Comparison of ENCODE assay signal across 20 cellular contexts in the genomic region with DNA sequence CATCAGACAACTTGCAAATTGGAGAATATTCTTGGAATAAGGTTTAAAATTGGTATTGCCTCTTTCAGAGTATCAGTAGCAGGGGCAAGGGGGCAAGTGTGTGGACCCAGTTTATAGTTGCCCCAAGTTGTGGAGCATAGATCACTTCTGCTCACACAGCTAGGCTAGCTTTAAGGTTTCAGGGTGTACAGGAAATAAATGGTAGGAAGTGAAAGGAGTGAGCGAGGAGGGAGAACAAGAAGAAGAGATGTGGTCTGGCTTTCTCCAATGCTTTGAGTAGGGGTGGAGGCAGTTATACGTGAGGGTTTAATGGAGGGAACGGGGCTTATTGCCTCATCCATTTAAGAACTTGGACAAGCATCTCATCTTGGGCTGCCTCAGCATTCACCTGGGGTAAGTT.
DNase-seq lines count a peak whose midpoint lies in the region; ATAC-seq and TF ChIP-seq lines count a peak whose summit lies in the region.
"Had no signal": no experiment of that assay in that cellular context is flagged by ENCODE, and none has a peak within 500 bp of the region (broad histone marks: within the 10 kb centered on the region; RNA-seq: fewer than 3 reads in every experiment).

No MANE protein-coding gene starts in this region.

- intact Hi-C loops in OCI-LY7 (cut with micrococcal nuclease; ENCODE audit: unreplicated experiment) (no loop called here), spleen (cut with DNase I; ENCODE audit: low total_unique reads) (no loop called here), left cardiac atrium (cut with DNase I) (no loop called here)

- TF ChIP-seq POLR2A in spleen (IDR thresholded peaks at IDR 0.05): no peak

- no peaks in the 10 kb centered on the region for H3K27me3 ChIP-seq in spleen (replicated peaks in 1 of 7)
- H3K27me3 ChIP-seq: BE2C had no signal

- no peak for TF ChIP-seq CTCF in OCI-LY7 (conservative IDR thresholded peaks at IDR 0.05; ENCODE audit: low read length)
- no peak for TF ChIP-seq CTCF in spleen (IDR thresholded peaks at IDR 0.05 in 8 of 11, conservative IDR thresholded peaks at IDR 0.05 in 3 of 11)

- peak overlapping the region; percentile 27 for H3K4me2 ChIP-seq in OCI-LY7 (ENCODE audit: low read length)

- ATAC-seq in HG03095 (IDR thresholded peaks at IDR 0.05; ENCODE audit: unreplicated experiment): peak; percentile 59
- ATAC-seq in left cardiac atrium: no peak
- ATAC-seq: CD8-positive, alpha-beta T cell; K562; SK-N-SH treated with all-trans-retinoic acid at 6 μM for 48 hours had no signal

- H3K36me3 ChIP-seq in OCI-LY7 (ENCODE audit: insufficient read depth, low read length) (no peaks in the 10 kb centered on the region), spleen (no peaks in the 10 kb centered on the region)
- H3K36me3 ChIP-seq: BE2C had no signal

- 58 to 77% (median 59%) methylated on average over 3 of the region's 3 CpGs for WGBS in spleen, 5 donors

- H3K9me2 ChIP-seq in OCI-LY7 (ENCODE audit: insufficient read depth, low read length): no peaks in the 10 kb centered on the region

- H2AFZ ChIP-seq in OCI-LY7 (ENCODE audit: low read length): no peak overlapping the region

- H4K20me1 ChIP-seq in OCI-LY7 (ENCODE audit: insufficient read depth, low read length): no peaks in the 10 kb centered on the region

- POLR2A ChIA-PET in OCI-LY7 (lab: Charles Lee): no interaction called here

- no peaks in the 10 kb centered on the region for H3K4me1 ChIP-seq in OCI-LY7 (ENCODE audit: insufficient read depth, low read length, poor library complexity, severe bottlenecking)
- no peaks in the 10 kb centered on the region for H3K4me1 ChIP-seq in spleen
- H3K4me1 ChIP-seq: BE2C had no signal

- H3K9me3 ChIP-seq in OCI-LY7 (ENCODE audit: low read length) (no peaks in the 10 kb centered on the region), spleen (no peaks in the 10 kb centered on the region)
- H3K9me3 ChIP-seq: BE2C had no signal

- H3K27ac ChIP-seq in OCI-LY7 (ENCODE audit: low read depth, low read length, poor library complexity, severe bottlenecking): no peak overlapping the region
- H3K27ac ChIP-seq in spleen: no peak overlapping the region

- H3K4me3 ChIP-seq in OCI-LY7 (ENCODE audit: low read depth, low read length, poor library complexity, severe bottlenecking) (no peak overlapping the region), spleen (no peak overlapping the region)
- H3K4me3 ChIP-seq: K562 had no signal

- DNase-seq in NOMO-1 treated with DMSO at 0.1 percent for 48 hours (lab: John Stamatoyannopoulos, UW; ENCODE audit: unreplicated experiment) (peak; percentile 8), NOMO-1 treated with dmso at 0.1 percent for 144 hours (lab: John Stamatoyannopoulos, UW; ENCODE audit: unreplicated experiment) (no peak), OCI-LY7 (ENCODE audit: low spot score) (no peak), UCSD-AML1 (lab: John Stamatoyannopoulos, UW; ENCODE audit: unreplicated experiment) (no peak), spleen (no peak), left cardiac atrium (no peak)
- DNase-seq in activated T-cell treated with anti-CD3 and anti-CD28 coated beads, Interleukin-2, amount 50 U/mL, for 48 hours: no peak
- DNase-seq: 8988T; BE2C; CD8-positive, alpha-beta T cell; DMS79; H9; NCI-H1436; NCI-H2029; NCI-H2171 treated with DMSO at 0.1 percent for 48 hours; NCI-H446 treated with DMSO at 0.1 percent for 48 hours; SHP77 treated with DMSO at 0.1 percent for 48 hours had no signal

- H3K79me2 ChIP-seq in OCI-LY7 (ENCODE audit: insufficient read depth, low read depth, low read length): no peaks in the 10 kb centered on the region

- CTCF ChIA-PET in OCI-LY7 (lab: Charles Lee; ENCODE audit: unreplicated experiment): no interaction called here

- no TSS peak for BruUV-seq in OCI-LY7 (replicated peaks; lab: Mats Ljungman, UMichigan)
